In the genomic region with DNA sequence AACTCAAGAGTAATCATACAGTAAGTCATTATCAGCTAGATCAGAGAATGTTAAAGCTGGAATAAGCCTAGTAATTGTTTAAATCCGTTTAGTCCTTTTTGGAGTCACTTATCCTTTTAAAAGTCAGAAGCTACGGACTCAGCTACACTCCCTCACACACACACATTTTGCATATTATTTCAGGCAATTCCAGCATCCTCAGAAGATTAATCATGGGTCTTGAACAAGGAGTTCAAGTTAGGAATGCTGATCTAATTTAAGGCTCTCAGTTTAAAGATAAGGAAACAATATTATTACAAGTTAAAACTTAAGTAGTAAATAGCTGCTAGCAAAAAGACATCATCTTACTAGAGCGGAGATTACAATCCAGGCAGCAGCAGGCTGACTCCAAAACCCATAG, we compare ENCODE assay signal across 17 cellular contexts.
"Had no signal": no experiment of that assay in that cellular context is flagged by ENCODE, and none has a peak within 500 bp of the region (broad histone marks: within the 10 kb centered on the region; RNA-seq: fewer than 3 reads in every experiment).

No MANE protein-coding gene starts in this region.

- DNase-seq: effector memory CD8-positive, alpha-beta T cell; foreskin keratinocyte; immature natural killer cell; kidney; left colon; left ventricle myocardium superior; mesenchymal stem cell; naive B cell; nephron progenitor cell; posterior cingulate gyrus; sigmoid colon; small intestine; stimulated activated CD4-positive, alpha-beta T cell treated with anti-CD3 and anti-CD28 coated beads, Interleukin-12 subunit alpha, Interleukin-12 subunit beta, amount 100 ng/mL, for 4 hours; stimulated activated naive CD4-positive, alpha-beta T cell; stomach; substantia nigra; transverse colon had no signal
